ENCODE assay signal across 1 cellular context in genomic region chr2:143908843-143909242, GRCh38.
TF ChIP-seq lines count a peak whose summit lies in the region.

No MANE protein-coding gene starts in this region.

TF ChIP-seq in H1, 55 proteins besides CTCF, POLR2A, EP300 and RAD21 (continued from another document):
- TF ChIP-seq JUN (IDR thresholded peaks at IDR 0.05; ENCODE audit: low read depth, low read length): no peak
- TF ChIP-seq RBBP5 (IDR thresholded peaks at IDR 0.05; ENCODE audit: borderline replicate concordance, low read depth, low read length): no peak
- TF ChIP-seq SP1 (IDR thresholded peaks at IDR 0.05; ENCODE audit: low read depth, low read length): no peak
- TF ChIP-seq NANOG (IDR thresholded peaks at IDR 0.05; ENCODE audit: insufficient read depth, low read depth, low read length, poor library complexity, severe bottlenecking): no peak
- no peak for TF ChIP-seq CREB1 (IDR thresholded peaks at IDR 0.05)
- no peak for TF ChIP-seq USF2 (IDR thresholded peaks at IDR 0.05; ENCODE audit: low read length)
- no peak for TF ChIP-seq MAFK (IDR thresholded peaks at IDR 0.05; ENCODE audit: low read depth, low read length)
- no peak for TF ChIP-seq CBX8 (IDR thresholded peaks at IDR 0.05; ENCODE audit: borderline replicate concordance, low read depth, low read length)
- no peak for TF ChIP-seq CHD1 (IDR thresholded peaks at IDR 0.05; ENCODE audit: low read depth, low read length)
- TF ChIP-seq KDM5A (IDR thresholded peaks at IDR 0.05; ENCODE audit: low read length): no peak
- TF ChIP-seq NRF1 (IDR thresholded peaks at IDR 0.05; ENCODE audit: low read depth, low read length): no peak
- no peak for TF ChIP-seq YY1 (IDR thresholded peaks at IDR 0.05; ENCODE audit: low read depth, low read length)
- TF ChIP-seq CBX5 (IDR thresholded peaks at IDR 0.05; ENCODE audit: low read depth, low read length): no peak
- no peak for TF ChIP-seq ASH2L (IDR thresholded peaks at IDR 0.05; ENCODE audit: low read length)
- no peak for TF ChIP-seq GABPA (IDR thresholded peaks at IDR 0.05; ENCODE audit: borderline replicate concordance, insufficient read depth, low read length)
- no peak for TF ChIP-seq RFX5 (IDR thresholded peaks at IDR 0.05; ENCODE audit: borderline replicate concordance, low read depth, low read length)
TF ChIP-seq in H1: peak in this region for 0.
